In genomic region chr9:116450378-116451139, GRCh38 we compare ENCODE assay signal across 11 cellular contexts.
DNase-seq lines count a peak whose midpoint lies in the region; ATAC-seq and TF ChIP-seq lines count a peak whose summit lies in the region.
"Had no signal": no experiment of that assay in that cellular context is flagged by ENCODE, and none has a peak within 500 bp of the region (broad histone marks: within the 10 kb centered on the region; RNA-seq: fewer than 3 reads in every experiment).

No MANE protein-coding gene starts in this region.

- no peak for TF ChIP-seq CTCF in prostate gland (IDR thresholded peaks at IDR 0.05)
- TF ChIP-seq CTCF in uterus (IDR thresholded peaks at IDR 0.05), result no peak

- no peaks in the 10 kb centered on the region for H3K36me3 Mint-ChIP-seq in activated CD4-positive, alpha-beta T cell treated with anti-CD3 and anti-CD28 coated beads, Interleukin-2, amount 10 ng/mL, durations not matched to agents 7 days and 5 days (ENCODE audit: low read depth)

- no peaks in the 10 kb centered on the region for H3K27me3 Mint-ChIP-seq in activated CD4-positive, alpha-beta T cell treated with anti-CD3 and anti-CD28 coated beads, Interleukin-2, amount 10 ng/mL, durations not matched to agents 7 days and 5 days
- H3K27me3 Mint-ChIP-seq: activated B cell treated with CpG ODN at 0.5 μM for 24 hours had no signal

- H3K9me3 ChIP-seq in prostate gland (no peaks in the 10 kb centered on the region), uterus (no peaks in the 10 kb centered on the region)
- H3K9me3 ChIP-seq: heart right ventricle had no signal

- 37% methylated on average over 3 of the region's 3 CpGs for WGBS in prostate gland

- no peaks in the 10 kb centered on the region for H3K4me1 Mint-ChIP-seq in activated CD4-positive, alpha-beta T cell treated with anti-CD3 and anti-CD28 coated beads, Interleukin-2, amount 10 ng/mL, durations not matched to agents 7 days and 5 days
- H3K4me1 Mint-ChIP-seq: activated B cell treated with CpG ODN at 0.5 μM for 24 hours had no signal

- H3K9me3 Mint-ChIP-seq in activated CD4-positive, alpha-beta T cell treated with anti-CD3 and anti-CD28 coated beads, Interleukin-2, amount 10 ng/mL, durations not matched to agents 7 days and 5 days, result no peaks in the 10 kb centered on the region

- no peak overlapping the region for H3K27ac Mint-ChIP-seq in activated CD4-positive, alpha-beta T cell treated with anti-CD3 and anti-CD28 coated beads, Interleukin-2, amount 10 ng/mL, durations not matched to agents 7 days and 5 days
- H3K27ac Mint-ChIP-seq: activated B cell treated with CpG ODN at 0.5 μM for 24 hours had no signal

- intact Hi-C loops in prostate gland (cut with DNase I) (no loop called here), uterus (cut with DNase I; ENCODE audit: low total_unique reads) (no loop called here)

- CTCF ChIA-PET in activated CD4-positive, alpha-beta T cell treated with anti-CD3 and anti-CD28 coated beads, Interleukin-2, amount 10 ng/mL, durations not matched to agents 7 days and 5 days (lab: Charles Lee), result no interaction called here

- H3K4me1 ChIP-seq in prostate gland (replicated peaks) (peaks cover 9% of the 10 kb centered on the region), uterus (peaks cover 0 to 15% of the 10 kb centered on the region in 2 donors)

- H3K36me3 ChIP-seq in prostate gland (no peaks in the 10 kb centered on the region), uterus (no peaks in the 10 kb centered on the region)
- H3K36me3 ChIP-seq: heart right ventricle had no signal

- TF ChIP-seq POLR2A in prostate gland (IDR thresholded peaks at IDR 0.05) (no peak), uterus (IDR thresholded peaks at IDR 0.05) (no peak)

- H3K4me3 Mint-ChIP-seq in activated CD4-positive, alpha-beta T cell treated with anti-CD3 and anti-CD28 coated beads, Interleukin-2, amount 10 ng/mL, durations not matched to agents 7 days and 5 days, result no peak overlapping the region
- H3K4me3 Mint-ChIP-seq: activated B cell treated with CpG ODN at 0.5 μM for 24 hours had no signal

- H3K27me3 ChIP-seq in prostate gland (replicated peaks; ENCODE audit: insufficient read depth) (no peaks in the 10 kb centered on the region), uterus (no peaks in the 10 kb centered on the region)
- H3K27me3 ChIP-seq: heart right ventricle had no signal

- H3K4me3 ChIP-seq in prostate gland (no peak overlapping the region), uterus (no peak overlapping the region)
- H3K4me3 ChIP-seq: heart right ventricle had no signal

- ATAC-seq in GM19043 (IDR thresholded peaks at IDR 0.05; ENCODE audit: low read depth, unreplicated experiment), result peak; percentile 90
- ATAC-seq in HG03039 (IDR thresholded peaks at IDR 0.05; ENCODE audit: unreplicated experiment), result peak; percentile 87

- DNase-seq in amniotic epithelial cell (ENCODE audit: low read depth), result peak; percentile 79
- peak; percentile 6 for DNase-seq in prostate gland (ENCODE audit: low spot score)
- no peak for DNase-seq in HuH-7 (ENCODE audit: low spot score)
- no peak for DNase-seq in GDM1 (lab: John Stamatoyannopoulos, UW)
- DNase-seq in uterus, result no peak
- no peak for DNase-seq in activated CD4-positive, alpha-beta T cell treated with anti-CD3 and anti-CD28 coated beads, Interleukin-2, amount 10 ng/mL, durations not matched to agents 7 days and 5 days
- DNase-seq: activated B cell treated with CpG ODN at 0.5 μM for 24 hours, heart right ventricle had no signal

- POLR2A ChIA-PET in activated CD4-positive, alpha-beta T cell treated with anti-CD3 and anti-CD28 coated beads, Interleukin-2, amount 10 ng/mL, durations not matched to agents 7 days and 5 days (lab: Charles Lee), result no interaction called here

- H3K27ac ChIP-seq in prostate gland (no peak overlapping the region), uterus (no peak overlapping the region)
- H3K27ac ChIP-seq: heart right ventricle, HL-60 had no signal

Comparison
In these comparisons a context has a peak if more than half of its experiments do, and no peak if none do; other contexts are left out.
1. DNase-seq: peak in amniotic epithelial cell (single experiment) and prostate gland (single experiment); none in HuH-7 (single experiment), GDM1 (single experiment), uterus (0 of 2) and activated CD4-positive, alpha-beta T cell treated with anti-CD3 and anti-CD28 coated beads, Interleukin-2, amount 10 ng/mL, durations not matched to agents 7 days and 5 days (single experiment).